In genomic region chr14:103404032-103404918, GRCh38 we compare ENCODE assay signal across 9 cellular contexts. TPM values are rescaled to one million over a fixed set of nuclear protein-coding genes. Genes with fewer than 3 reads are reported as not detected.
DNase-seq lines count a peak whose midpoint lies in the region; ATAC-seq, FAIRE-seq and TF ChIP-seq lines count a peak whose summit lies in the region.
"Had no signal": no experiment of that assay in that cellular context is flagged by ENCODE, and none has a peak within 500 bp of the region (broad histone marks: within the 10 kb centered on the region; RNA-seq: fewer than 3 reads in every experiment).

No MANE protein-coding gene starts in this region.

- H3K4me1 ChIP-seq in small intestine (ENCODE audit: control insufficient read depth in 2 of 2, insufficient read depth in 1 of 2, low read depth in 1 of 2, low read length in 1 of 2) = peaks cover 2 to 25% of the 10 kb centered on the region in 2 donors

- POLR2A ChIA-PET in activated B cell treated with CpG ODN at 0.5 μM for 24 hours (lab: Charles Lee) = interaction anchor here (0.8 kb wide), 1 partner anchor 14 kb away, joined by 3 read pairs; no protein-coding TSS in a partner anchor

- H3K36me3 ChIP-seq in small intestine (ENCODE audit: control insufficient read depth in 2 of 2, insufficient read depth in 2 of 2, low read length in 2 of 2) = peaks cover 3% of the 10 kb centered on the region in 2 donors

- DNase-seq in NCI-H82 (lab: John Stamatoyannopoulos, UW) (peak; percentile 32), NCI-H82 treated with DMSO at 0.1 percent for 48 hours (lab: John Stamatoyannopoulos, UW; ENCODE audit: unreplicated experiment) (no peak), activated B cell treated with CpG ODN at 0.5 μM for 24 hours (no peak), Right ventricle myocardium superior (no peak), small intestine (peak; percentile 18), cortex of kidney (lab: John Stamatoyannopoulos, UW) (no peak), ureter (ENCODE audit: low spot score) (no peak), GM19240 (ENCODE audit: insufficient read length, low spot score) (no peak)
- DNase-seq: NCI-H524 treated with DMSO at 0.1 percent for 48 hours had no signal

- no peak for FAIRE-seq in small intestine (lab: Jason Lieb, UNC)

- no peaks in the 10 kb centered on the region for H3K27me3 ChIP-seq in small intestine (ENCODE audit: control insufficient read depth in 2 of 2, insufficient read depth in 2 of 2, low read length in 2 of 2)

- H3K9me3 Mint-ChIP-seq in activated B cell treated with CpG ODN at 0.5 μM for 24 hours = no peaks in the 10 kb centered on the region

- H3K4me1 Mint-ChIP-seq in activated B cell treated with CpG ODN at 0.5 μM for 24 hours = peaks cover 50% of the 10 kb centered on the region

- H3K4me3 Mint-ChIP-seq in activated B cell treated with CpG ODN at 0.5 μM for 24 hours = no peak overlapping the region

- WGBS in small intestine, 3 donors = 31 to 48% (median 36%) methylated on average over 9 of the region's 9 CpGs

- CTCF ChIA-PET in activated B cell treated with CpG ODN at 0.5 μM for 24 hours (lab: Charles Lee) = interaction anchor here (1.5 kb wide), 1 partner anchor 13 kb away, joined by 4 read pairs; no protein-coding TSS in a partner anchor

- peak overlapping the region; percentile 44 for H3K27ac Mint-ChIP-seq in activated B cell treated with CpG ODN at 0.5 μM for 24 hours

- no peak for TF ChIP-seq CTCF in activated B cell treated with CpG ODN at 0.5 μM for 24 hours (IDR thresholded peaks at IDR 0.05)

- H3K9me3 ChIP-seq in small intestine (ENCODE audit: control insufficient read depth, low read depth) = no peaks in the 10 kb centered on the region

- H3K27ac ChIP-seq in small intestine (ENCODE audit: low read depth in 1 of 2, low read length in 1 of 2) = peak overlapping the region; percentile 17 to 76

- H3K27me3 Mint-ChIP-seq in activated B cell treated with CpG ODN at 0.5 μM for 24 hours = no peaks in the 10 kb centered on the region

- H3K36me3 Mint-ChIP-seq in activated B cell treated with CpG ODN at 0.5 μM for 24 hours (ENCODE audit: low read depth) = peaks cover 33% of the 10 kb centered on the region

- H3K4me3 ChIP-seq in small intestine (ENCODE audit: low read depth in 1 of 2, low read length in 2 of 2) = no peak overlapping the region

- intact Hi-C loops in activated B cell treated with CpG ODN at 0.5 μM for 24 hours (cut with micrococcal nuclease) = no loop called here
- intact Hi-C loops in Right ventricle myocardium superior (cut with DNase I) = no loop called here

- ATAC-seq in activated B cell treated with CpG ODN at 0.5 μM for 24 hours (ENCODE audit: low read depth) (no peak), Right ventricle myocardium superior (ENCODE audit: poor library complexity) (peak; percentile 57)

RNA-seq across cellular contexts. Expression of gene MARK3, which starts 19.1 kb away (rescaled TPM):
- total RNA-seq in activated B cell treated with CpG ODN at 0.5 μM for 24 hours = 97.1 and 110 TPM in 2 replicates
- 137 TPM for total RNA-seq in Right ventricle myocardium superior
- polyA plus RNA-seq in small intestine = 10 to 100 TPM; 37.7 to 67.8 (median 62.4) TPM
- 140 TPM for total RNA-seq in ureter

Comparison
In these comparisons a context has a peak if more than half of its experiments do, and no peak if none do; other contexts are left out.
1. DNase-seq: peak in NCI-H82 (single experiment) and small intestine (single experiment); none in NCI-H82 treated with DMSO at 0.1 percent for 48 hours (single experiment), activated B cell treated with CpG ODN at 0.5 μM for 24 hours (single experiment), Right ventricle myocardium superior (single experiment), cortex of kidney (single experiment), ureter (single experiment) and GM19240 (single experiment).